In the genomic region with DNA sequence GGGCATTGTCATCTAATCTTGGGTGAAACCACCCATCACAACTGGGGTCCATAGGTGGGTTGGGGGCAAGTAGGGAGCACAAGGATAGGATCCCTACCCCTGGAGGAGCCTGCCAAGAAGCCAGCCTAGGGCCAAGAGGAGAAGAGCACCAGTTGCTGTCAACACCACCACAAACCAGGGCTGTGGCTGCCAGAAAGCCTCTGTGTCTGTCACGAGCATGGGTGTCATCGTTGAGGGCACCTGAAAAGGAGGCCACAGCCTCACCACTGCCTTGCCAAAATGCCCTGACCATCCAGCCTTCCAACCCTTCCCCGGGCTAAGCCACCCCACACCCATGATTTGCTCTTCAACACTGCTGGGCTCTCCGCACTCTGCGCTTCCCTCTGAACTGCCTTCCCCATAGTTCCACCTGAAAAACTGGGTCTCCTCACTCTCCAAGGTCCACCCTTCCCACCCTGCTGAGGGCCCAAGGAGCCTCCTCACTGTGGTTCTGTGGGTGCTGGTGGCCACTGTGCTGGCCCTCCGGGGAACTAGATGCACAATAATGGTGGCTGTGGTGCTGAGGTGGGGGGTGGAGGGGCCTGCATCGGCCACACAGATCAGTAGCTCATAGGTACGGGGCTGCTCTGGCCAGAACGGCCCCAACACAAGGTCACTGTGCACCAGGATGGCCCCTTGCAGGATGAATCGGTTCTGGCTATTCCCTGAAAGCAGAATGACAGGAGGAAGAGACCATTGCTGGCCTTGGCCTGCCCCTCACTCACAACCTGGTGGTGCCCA, we compare ENCODE assay signal across 23 cellular contexts. TPM values are rescaled to one million over a fixed set of nuclear protein-coding genes. Genes with fewer than 3 reads are reported as not detected.
DNase-seq lines count a peak whose midpoint lies in the region; ATAC-seq and TF ChIP-seq lines count a peak whose summit lies in the region.
"Had no signal": no experiment of that assay in that cellular context is flagged by ENCODE, and none has a peak within 500 bp of the region (broad histone marks: within the 10 kb centered on the region; RNA-seq: fewer than 3 reads in every experiment).

No MANE protein-coding gene starts in this region.

- intact Hi-C loops in posterior vena cava (cut with DNase I): no loop called here

- TF ChIP-seq CTCF in coronary artery (IDR thresholded peaks at IDR 0.05): no peak

- DNase-seq in activated effector memory CD4-positive, alpha-beta T cell treated with anti-CD3 and anti-CD28 coated beads, Interleukin-2, amount 50 U/mL, for 16 hours: peak; percentile 50
- no peak for DNase-seq in activated effector memory CD4-positive, alpha-beta T cell treated with Interleukin-2 at 50 U/mL for 16 hours
- DNase-seq in coronary artery (ENCODE audit: low spot score) (peak; percentile 56), posterior vena cava (ENCODE audit: low spot score) (peak; percentile 52), NCI-H1105 (lab: John Stamatoyannopoulos, UW) (no peak)
- no peak for DNase-seq in stimulated activated naive CD8-positive, alpha-beta T cell treated with anti-CD3 and anti-CD28 coated beads, Interleukin-15, Interleukin-2, amounts not matched to agents 100 U/mL and 50 U/mL, for 24 hours
- no peak for DNase-seq in stimulated activated naive CD4-positive, alpha-beta T cell (lab: John Stamatoyannopoulos, UW)
- DNase-seq: BE2C; DMS79; GOT3; Karpas-422; MV-4-11; NCI-H1694; NCI-H2081; NCI-H2171; NCI-H345; NCI-H524; NCI-H774; NK-92 treated with Interleukin-12 subunit alpha and Interleukin-12 subunit beta, amount 100 ng/mL, for 24 hours; SIG-M5 had no signal

- H3K4me3 ChIP-seq in coronary artery: no peak overlapping the region
- H3K4me3 ChIP-seq: A549 had no signal

- H3K27ac ChIP-seq in coronary artery: no peak overlapping the region
- H3K27ac ChIP-seq: A549, RWPE1 had no signal

- no peak for ATAC-seq in stimulated activated naive CD8-positive, alpha-beta T cell treated with anti-CD3 and anti-CD28 coated beads, Interleukin-15, Interleukin-2, amounts not matched to agents 100 U/mL and 50 U/mL, for 24 hours
- ATAC-seq: A549 had no signal

RNA-seq across cellular contexts. Expression of a gene that starts 6.2 kb away (rescaled TPM):
- total RNA-seq in posterior vena cava: 10 to 100 TPM; 31.5 to 33.3 TPM

RNA-seq across cellular contexts. Expression of a gene that starts 7.1 kb away (rescaled TPM):
- under 1 TPM; 0.29 to 0.46 TPM for total RNA-seq in posterior vena cava
- total RNA-seq: M059J had no signal

RNA-seq across cellular contexts. Expression of a gene that starts 10.5 kb away (rescaled TPM):
- 1 to 10 TPM; 5.6 to 5.9 TPM for total RNA-seq in posterior vena cava

RNA-seq across cellular contexts. Expression of a gene that starts 21.2 kb away (rescaled TPM):
- total RNA-seq in posterior vena cava: 10 to 100 TPM; 32.1 to 56.9 TPM

Comparison
In these comparisons a context has a peak if more than half of its experiments do, and no peak if none do; other contexts are left out.
1. DNase-seq: peak in activated effector memory CD4-positive, alpha-beta T cell treated with anti-CD3 and anti-CD28 coated beads, Interleukin-2, amount 50 U/mL, for 16 hours (single experiment), coronary artery (single experiment) and posterior vena cava (single experiment); none in activated effector memory CD4-positive, alpha-beta T cell treated with Interleukin-2 at 50 U/mL for 16 hours (single experiment), stimulated activated naive CD8-positive, alpha-beta T cell treated with anti-CD3 and anti-CD28 coated beads, Interleukin-15, Interleukin-2, amounts not matched to agents 100 U/mL and 50 U/mL, for 24 hours (single experiment), NCI-H1105 (single experiment) and stimulated activated naive CD4-positive, alpha-beta T cell (0 of 6).